Comparison of ENCODE assay signal across 14 cellular contexts in genomic region chr5:126794157-126794828, GRCh38. TPM values are rescaled to one million over a fixed set of nuclear protein-coding genes. Genes with fewer than 3 reads are reported as not detected.
DNase-seq lines count a peak whose midpoint lies in the region; ATAC-seq and TF ChIP-seq lines count a peak whose summit lies in the region.
"Had no signal": no experiment of that assay in that cellular context is flagged by ENCODE, and none has a peak within 500 bp of the region (broad histone marks: within the 10 kb centered on the region; RNA-seq: fewer than 3 reads in every experiment).

No MANE protein-coding gene starts in this region.

- POLR2A ChIA-PET in MCF 10A (lab: Yijun Ruan, JAX): interaction anchor here (0.5 to 4.2 kb wide), 6 partner anchors 8 to 561 kb away, joined by 3 to 34 read pairs (median 4); partner anchors contain the start of genes LMNB1 and PHAX
- POLR2A ChIA-PET in SK-N-SH (lab: Yijun Ruan, JAX): interaction anchor here (1.1 kb wide), 1 partner anchor 16 kb away, joined by 4 read pairs; no protein-coding TSS in a partner anchor

- CTCF ChIA-PET in MCF 10A (lab: Yijun Ruan, JAX): interaction anchor here (0.5 to 10.1 kb wide), 9 partner anchors 8 to 283 kb away, joined by 3 to 125 read pairs (median 6); partner anchors contain the start of gene LMNB1
- CTCF ChIA-PET in mammary epithelial cell (lab: Charles Lee; ENCODE audit: low non-redundant PET): interaction anchor here (0.5 kb wide), 1 partner anchor 51 kb away, joined by 4 read pairs; no protein-coding TSS in a partner anchor
- CTCF ChIA-PET in SK-N-SH (lab: Yijun Ruan, JAX): interaction anchor here (1.1 to 2.5 kb wide), 5 partner anchors 9 to 119 kb away, joined by 3 to 15 read pairs (median 5); no protein-coding TSS in a partner anchor

- no peaks in the 10 kb centered on the region for H3K9me3 ChIP-seq in mammary epithelial cell (replicated peaks; ENCODE audit: insufficient read depth, low read length)
- no peaks in the 10 kb centered on the region for H3K9me3 ChIP-seq in SK-N-SH

- DNase-seq in MCF 10A (ENCODE audit: unreplicated experiment) (no peak), mammary epithelial cell (no peak), SK-N-SH (no peak), NCI-H2196 (lab: John Stamatoyannopoulos, UW; ENCODE audit: unreplicated experiment) (no peak), cardiac septum (ENCODE audit: low spot score) (no peak), NCI-H1105 treated with DMSO at 0.1 percent for 48 hours (lab: John Stamatoyannopoulos, UW) (no peak)
- DNase-seq in activated CD4-positive, CD25-positive, alpha-beta regulatory T cell treated with anti-CD3 and anti-CD28 coated beads, Interleukin-2, amount 50 U/mL, for 72 hours: no peak
- DNase-seq: activated naive CD4-positive, alpha-beta T cell treated with anti-CD3 and anti-CD28 coated beads, Interleukin-2, amount 50 U/mL, for 16 hours; central memory CD4-positive, alpha-beta T cell; H9; posterior cingulate gyrus; T-helper 2 cell had no signal

- H3K27ac Mint-ChIP-seq in MCF 10A (ENCODE audit: low read depth, unreplicated experiment): peak overlapping the region; percentile 68
- H3K27ac Mint-ChIP-seq: B cell had no signal

- H4K20me1 ChIP-seq in mammary epithelial cell (ENCODE audit: insufficient read depth, low read length): peaks cover 2% of the 10 kb centered on the region
- peaks cover 76% of the 10 kb centered on the region; the same call in 1 of the 2 replicates for H4K20me1 ChIP-seq in SK-N-SH (ENCODE audit: insufficient read depth)

- H3K27ac ChIP-seq in mammary epithelial cell (ENCODE audit: insufficient read depth, low read depth, low read length) (no peak overlapping the region), SK-N-SH (ENCODE audit: low read depth in 2 of 2, low read length in 1 of 2) (no peak overlapping the region; a peak in 2 of 4 replicates)

- intact Hi-C loops in MCF 10A (cut with micrococcal nuclease): no loop called here
- intact Hi-C loops in mammary epithelial cell (cut with micrococcal nuclease): no loop called here
- intact Hi-C loops in cardiac septum (cut with DNase I): no loop called here

- H3K4me3 ChIP-seq in mammary epithelial cell (replicated peaks in 1 of 3; ENCODE audit: insufficient read depth in 1 of 3, low read depth in 2 of 3, low read length in 3 of 3) (no peak overlapping the region), SK-N-SH (ENCODE audit: low read depth in 2 of 2, low read length in 1 of 2) (no peak overlapping the region)

- WGBS in mammary epithelial cell (ENCODE audit: low coverage, missing lambda C conversion rate): 82% methylated on average over 6 of the region's 6 CpGs
- 82% methylated on average over 6 of the region's 6 CpGs for WGBS in SK-N-SH (ENCODE audit: low lambda C conversion rate)

- H3F3A ChIP-seq in SK-N-SH (replicated peaks; ENCODE audit: insufficient read depth): no peaks in the 10 kb centered on the region

- H3K9me3 Mint-ChIP-seq in MCF 10A (ENCODE audit: unreplicated experiment): no peaks in the 10 kb centered on the region
- H3K9me3 Mint-ChIP-seq: H9 had no signal

- H3K27me3 ChIP-seq in mammary epithelial cell (ENCODE audit: insufficient read depth, low read length) (no peaks in the 10 kb centered on the region), SK-N-SH (ENCODE audit: insufficient read depth) (no peaks in the 10 kb centered on the region)

- ATAC-seq in HG02763 (IDR thresholded peaks at IDR 0.05; ENCODE audit: unreplicated experiment): peak; percentile 33

- no peak for TF ChIP-seq CTCF in MCF 10A (IDR thresholded peaks at IDR 0.05; ENCODE audit: unreplicated experiment)
- TF ChIP-seq CTCF in mammary epithelial cell (conservative IDR thresholded peaks at IDR 0.05 in 1 of 2, IDR thresholded peaks at IDR 0.05 in 1 of 2; ENCODE audit: extremely low read depth in 1 of 2, insufficient read depth in 1 of 2, low read depth in 1 of 2, low read length in 2 of 2): no peak
- TF ChIP-seq CTCF in SK-N-SH (IDR thresholded peaks at IDR 0.05): no peak

- no peaks in the 10 kb centered on the region for H3K36me3 ChIP-seq in mammary epithelial cell (ENCODE audit: insufficient read depth, low read length)
- H3K36me3 ChIP-seq in SK-N-SH (replicated peaks in 1 of 2; ENCODE audit: control insufficient read depth in 1 of 2, insufficient read depth in 2 of 2, low read length in 1 of 2): peaks cover 0 to 4% of the 10 kb centered on the region in 2 experiments

- H3K4me1 ChIP-seq in mammary epithelial cell (ENCODE audit: insufficient read depth, low read length): no peaks in the 10 kb centered on the region
- peaks cover 0 to 6% of the 10 kb centered on the region in 2 experiments; a peak in 1 of 4 replicates for H3K4me1 ChIP-seq in SK-N-SH (ENCODE audit: control insufficient read depth in 1 of 2, insufficient read depth in 2 of 2, low read depth in 1 of 2, low read length in 1 of 2)

- TF ChIP-seq EP300 in SK-N-SH (IDR thresholded peaks at IDR 0.05; ENCODE audit: borderline replicate concordance in 1 of 2, low read depth in 1 of 2, low read length in 1 of 2): no peak

- H3K9ac ChIP-seq in mammary epithelial cell (ENCODE audit: insufficient read depth, low read length) (no peak overlapping the region), SK-N-SH (no peak overlapping the region)

- no peak for TF ChIP-seq RAD21 in SK-N-SH (IDR thresholded peaks at IDR 0.05; ENCODE audit: low read length)

- H3K27me3 Mint-ChIP-seq in MCF 10A (ENCODE audit: insufficient read depth, unreplicated experiment): no peaks in the 10 kb centered on the region
- H3K27me3 Mint-ChIP-seq: B cell had no signal

- no peak overlapping the region for H2AFZ ChIP-seq in mammary epithelial cell (ENCODE audit: low read depth, low read length)
- peak overlapping the region; percentile 38; the same call in 1 of the 2 replicates for H2AFZ ChIP-seq in SK-N-SH (ENCODE audit: low read depth)

- no peaks in the 10 kb centered on the region for H3K9me2 ChIP-seq in SK-N-SH

- dilution Hi-C loops in mammary epithelial cell (cut with HindIII; ENCODE audit: low sequenced_read_pairs): no loop called here

- H3K79me2 ChIP-seq in mammary epithelial cell (ENCODE audit: insufficient read depth, low read length) (peaks cover 97% of the 10 kb centered on the region), SK-N-SH (ENCODE audit: insufficient read depth) (peaks cover 100% of the 10 kb centered on the region)

- peaks cover 18% of the 10 kb centered on the region for H3K4me1 Mint-ChIP-seq in MCF 10A (ENCODE audit: insufficient read depth, unreplicated experiment)

- no peak overlapping the region for H3K4me3 Mint-ChIP-seq in MCF 10A (ENCODE audit: unreplicated experiment)
- H3K4me3 Mint-ChIP-seq: B cell, H9 had no signal

- in situ Hi-C loops in mammary epithelial cell (cut with MboI; ENCODE audit: low sequenced_read_pairs in 2 of 2): loop anchor here (25.0 kb wide), 1 partner anchor 457 kb away; no protein-coding TSS in a partner anchor

- H3K36me3 Mint-ChIP-seq in MCF 10A (ENCODE audit: insufficient read depth, unreplicated experiment): no peaks in the 10 kb centered on the region

- BruUV-seq in MCF 10A (replicated peaks; lab: Mats Ljungman, UMichigan) (no TSS peak), mammary epithelial cell (replicated peaks; lab: Mats Ljungman, UMichigan) (no TSS peak)

- H3K4me2 ChIP-seq in mammary epithelial cell (ENCODE audit: insufficient read depth, low read depth, low read length) (no peak overlapping the region), SK-N-SH (no peak overlapping the region)

TF ChIP-seq in SK-N-SH, 30 proteins besides CTCF, POLR2A, EP300 and RAD21:
- TF ChIP-seq EZH2phosphoT487 (IDR thresholded peaks at IDR 0.05; ENCODE audit: borderline replicate concordance, low read depth) (no peak), CHD2 (IDR thresholded peaks at IDR 0.05; ENCODE audit: low read length, partially characterized antibody) (no peak)

RNA-seq across cellular contexts. Expression of gene LMNB1, which starts 17.4 kb away (rescaled TPM):
- total RNA-seq in MCF 10A (2022) (19.6 and 31.6 TPM in 2 replicates), mammary epithelial cell (10 to 100 TPM in 1 of 2 donors, 1 to 10 TPM in 1; 5.2 to 36.3 TPM), cardiac septum (3.0 TPM)
- polyA plus RNA-seq in mammary epithelial cell (28.8 TPM), SK-N-SH (2012; rRNA removed) (20.8 and 34.9 TPM in 2 replicates)
- polyA minus RNA-seq in mammary epithelial cell: 35.5 TPM
- polyA plus RNA-seq in SK-N-SH (2012; cell fraction: cytosol; rRNA removed): 41.9 and 46.1 TPM in 2 replicates
- 25.2 and 28.3 TPM in 2 replicates for polyA plus RNA-seq in SK-N-SH (2012; cell fraction: nucleus; rRNA removed)
